In genomic region chr6:84093405-84094049, GRCh38 we compare ENCODE assay signal across 13 cellular contexts. TPM values are rescaled to one million over a fixed set of nuclear protein-coding genes. Genes with fewer than 3 reads are reported as not detected.
DNase-seq lines count a peak whose midpoint lies in the region; ATAC-seq and TF ChIP-seq lines count a peak whose summit lies in the region.
"Had no signal": no experiment of that assay in that cellular context is flagged by ENCODE, and none has a peak within 500 bp of the region (broad histone marks: within the 10 kb centered on the region; RNA-seq: fewer than 3 reads in every experiment).

No MANE protein-coding gene starts in this region.

- H3K4me3 ChIP-seq in naive thymus-derived CD4-positive, alpha-beta T cell (ENCODE audit: low read length) = no peak overlapping the region
- no peak overlapping the region for H3K4me3 ChIP-seq in upper lobe of left lung
- H3K4me3 ChIP-seq: BLaER1 treated with 17β-estradiol and CSF1 and Interleukin-3, amounts not matched to agents 10 nM and 100 nM had no signal

- intact Hi-C loops in naive thymus-derived CD4-positive, alpha-beta T cell (cut with micrococcal nuclease) = no loop called here
- intact Hi-C loops in natural killer cell (cut with micrococcal nuclease) = no loop called here

- DNase-seq in SIG-M5 treated with dmso at 0.1 percent for 504 hours (lab: John Stamatoyannopoulos, UW; ENCODE audit: unreplicated experiment) (peak; percentile 84), natural killer cell (no peak), upper lobe of left lung (no peak)
- DNase-seq in naive thymus-derived CD4-positive, alpha-beta T cell = no peak
- DNase-seq in stimulated activated CD4-positive, alpha-beta T cell treated with anti-CD3 and anti-CD28 coated beads, Interleukin-15, amount 100 ng/mL, for 24 hours = no peak
- DNase-seq in stimulated activated effector memory CD8-positive, alpha-beta T cell treated with anti-CD3 and anti-CD28 coated beads, Interleukin-12 subunit alpha, Interleukin-12 subunit beta, amount 100 ng/mL, for 72 hours (ENCODE audit: low spot score in 2 of 2) = no peak
- DNase-seq: naive B cell; NCI-H526 treated with DMSO at 0.1 percent for 48 hours; stimulated activated CD8-positive, alpha-beta memory T cell treated with anti-CD3 and anti-CD28 coated beads, Interleukin-4, amount 100 ng/mL, for 48 hours; T-helper 2 cell had no signal

- no peaks in the 10 kb centered on the region for H3K9me3 ChIP-seq in naive thymus-derived CD4-positive, alpha-beta T cell (ENCODE audit: control insufficient read depth in 2 of 3, low read length in 3 of 3)
- H3K9me3 ChIP-seq in upper lobe of left lung = no peaks in the 10 kb centered on the region
- H3K9me3 ChIP-seq: BLaER1 treated with 17β-estradiol and CSF1 and Interleukin-3, amounts not matched to agents 10 nM and 100 nM had no signal

- no peak for TF ChIP-seq POLR2A in upper lobe of left lung (IDR thresholded peaks at IDR 0.05)

- H3K4me3 Mint-ChIP-seq in naive thymus-derived CD4-positive, alpha-beta T cell = no peak overlapping the region
- no peak overlapping the region for H3K4me3 Mint-ChIP-seq in natural killer cell
- no peak overlapping the region for H3K4me3 Mint-ChIP-seq in stimulated activated effector memory CD8-positive, alpha-beta T cell treated with anti-CD3 and anti-CD28 coated beads, Interleukin-12 subunit alpha, Interleukin-12 subunit beta, amount 100 ng/mL, for 72 hours

- H3K27ac ChIP-seq in naive thymus-derived CD4-positive, alpha-beta T cell (ENCODE audit: low read depth, low read length) = no peak overlapping the region
- H3K27ac ChIP-seq in upper lobe of left lung = no peak overlapping the region

- WGBS in upper lobe of left lung, 2 donors = 71 to 83% methylated on average over 3 of the region's 3 CpGs

- no peaks in the 10 kb centered on the region for H3K27me3 ChIP-seq in naive thymus-derived CD4-positive, alpha-beta T cell (ENCODE audit: control insufficient read depth in 2 of 2, insufficient read depth in 2 of 2, low read length in 2 of 2)
- no peaks in the 10 kb centered on the region for H3K27me3 ChIP-seq in upper lobe of left lung
- H3K27me3 ChIP-seq: BLaER1 treated with 17β-estradiol and CSF1 and Interleukin-3, amounts not matched to agents 10 nM and 100 nM had no signal

- TF ChIP-seq CTCF in natural killer cell (IDR thresholded peaks at IDR 0.05) (no peak), upper lobe of left lung (IDR thresholded peaks at IDR 0.05) (no peak)

- no peaks in the 10 kb centered on the region for H3K36me3 Mint-ChIP-seq in naive thymus-derived CD4-positive, alpha-beta T cell
- no peaks in the 10 kb centered on the region for H3K36me3 Mint-ChIP-seq in natural killer cell
- no peaks in the 10 kb centered on the region for H3K36me3 Mint-ChIP-seq in stimulated activated effector memory CD8-positive, alpha-beta T cell treated with anti-CD3 and anti-CD28 coated beads, Interleukin-12 subunit alpha, Interleukin-12 subunit beta, amount 100 ng/mL, for 72 hours
- H3K36me3 Mint-ChIP-seq: naive B cell had no signal

- H3K4me1 ChIP-seq in naive thymus-derived CD4-positive, alpha-beta T cell (ENCODE audit: control insufficient read depth in 2 of 2, insufficient read depth in 2 of 2, low read length in 2 of 2) = no peaks in the 10 kb centered on the region
- H3K4me1 ChIP-seq in upper lobe of left lung = no peaks in the 10 kb centered on the region

- no peak overlapping the region for H3K27ac Mint-ChIP-seq in naive thymus-derived CD4-positive, alpha-beta T cell
- H3K27ac Mint-ChIP-seq in natural killer cell = no peak overlapping the region
- H3K27ac Mint-ChIP-seq in stimulated activated effector memory CD8-positive, alpha-beta T cell treated with anti-CD3 and anti-CD28 coated beads, Interleukin-12 subunit alpha, Interleukin-12 subunit beta, amount 100 ng/mL, for 72 hours = no peak overlapping the region

- H3K36me3 ChIP-seq in naive thymus-derived CD4-positive, alpha-beta T cell (ENCODE audit: control insufficient read depth in 2 of 3, insufficient read depth in 3 of 3, low read length in 3 of 3) = no peaks in the 10 kb centered on the region
- no peaks in the 10 kb centered on the region for H3K36me3 ChIP-seq in upper lobe of left lung
- H3K36me3 ChIP-seq: BLaER1 treated with 17β-estradiol and CSF1 and Interleukin-3, amounts not matched to agents 10 nM and 100 nM had no signal

- H3K27me3 Mint-ChIP-seq in naive thymus-derived CD4-positive, alpha-beta T cell = peaks cover 0 to 23% (median 12%) of the 10 kb centered on the region in 5 donors
- peaks cover 0 to 8% of the 10 kb centered on the region in 2 donors for H3K27me3 Mint-ChIP-seq in natural killer cell (ENCODE audit: low read depth in 2 of 2)

- POLR2A ChIA-PET in naive thymus-derived CD4-positive, alpha-beta T cell (lab: Charles Lee) = no interaction called here

- TF ChIP-seq EP300 in upper lobe of left lung (IDR thresholded peaks at IDR 0.05) = no peak

- H3K4me1 Mint-ChIP-seq in naive thymus-derived CD4-positive, alpha-beta T cell = peaks cover 0 to 2% (median 0%) of the 10 kb centered on the region in 7 donors
- no peaks in the 10 kb centered on the region for H3K4me1 Mint-ChIP-seq in natural killer cell
- H3K4me1 Mint-ChIP-seq in stimulated activated effector memory CD8-positive, alpha-beta T cell treated with anti-CD3 and anti-CD28 coated beads, Interleukin-12 subunit alpha, Interleukin-12 subunit beta, amount 100 ng/mL, for 72 hours = no peaks in the 10 kb centered on the region
- H3K4me1 Mint-ChIP-seq: naive B cell had no signal

- peaks cover 0 to 4% (median 0%) of the 10 kb centered on the region in 11 donors for H3K9me3 Mint-ChIP-seq in naive thymus-derived CD4-positive, alpha-beta T cell
- H3K9me3 Mint-ChIP-seq in natural killer cell = no peaks in the 10 kb centered on the region
- no peaks in the 10 kb centered on the region for H3K9me3 Mint-ChIP-seq in stimulated activated effector memory CD8-positive, alpha-beta T cell treated with anti-CD3 and anti-CD28 coated beads, Interleukin-12 subunit alpha, Interleukin-12 subunit beta, amount 100 ng/mL, for 72 hours

- CTCF ChIA-PET in naive thymus-derived CD4-positive, alpha-beta T cell (lab: Charles Lee) = no interaction called here

- ATAC-seq in GM18867 (IDR thresholded peaks at IDR 0.05; ENCODE audit: unreplicated experiment) (peak; percentile 68), HG03432 (IDR thresholded peaks at IDR 0.05; ENCODE audit: unreplicated experiment) (peak; percentile 53), natural killer cell (no peak), upper lobe of left lung (ENCODE audit: low FRiP score in 2 of 2) (no peak)
- ATAC-seq in naive thymus-derived CD4-positive, alpha-beta T cell = peak; percentile 41
- no peak for ATAC-seq in stimulated activated effector memory CD8-positive, alpha-beta T cell treated with anti-CD3 and anti-CD28 coated beads, Interleukin-12 subunit alpha, Interleukin-12 subunit beta, amount 100 ng/mL, for 72 hours

RNA-seq across cellular contexts. Expression of gene MRAP2, which starts 60.0 kb away (rescaled TPM):
- not detected for total RNA-seq in naive thymus-derived CD4-positive, alpha-beta T cell
- not detected for polyA plus RNA-seq in naive thymus-derived CD4-positive, alpha-beta T cell
- total RNA-seq in natural killer cell (not detected), upper lobe of left lung (1 to 10 TPM in 3 of 6 donors, under 1 TPM in 2, not detected in 1; 0.40 to 3.1 (median 1.4) TPM)

Comparison
In these comparisons a context has a peak if more than half of its experiments do, and no peak if none do; other contexts are left out.
1. ATAC-seq: peak in GM18867 (single experiment), HG03432 (single experiment) and naive thymus-derived CD4-positive, alpha-beta T cell (single experiment); none in natural killer cell (0 of 3), upper lobe of left lung (0 of 2) and stimulated activated effector memory CD8-positive, alpha-beta T cell treated with anti-CD3 and anti-CD28 coated beads, Interleukin-12 subunit alpha, Interleukin-12 subunit beta, amount 100 ng/mL, for 72 hours (single experiment).